Comparison of ENCODE assay signal across 26 cellular contexts in genomic region chr22:48779211-48779643, GRCh38.
"Had no signal": no experiment of that assay in that cellular context is flagged by ENCODE, and none has a peak within 500 bp of the region (broad histone marks: within the 10 kb centered on the region; RNA-seq: fewer than 3 reads in every experiment).

No MANE protein-coding gene starts in this region.

- H3K4me1 Mint-ChIP-seq: activated CD4-positive, alpha-beta memory T cell treated with anti-CD3 and anti-CD28 coated beads, Interleukin-2, amount 10 ng/mL, durations not matched to agents 7 days and 5 days; activated CD4-positive, alpha-beta T cell treated with anti-CD3 and anti-CD28 coated beads, Interleukin-2, amount 10 ng/mL, durations not matched to agents 7 days and 5 days; naive thymus-derived CD8-positive, alpha-beta T cell; T-helper 17 cell had no signal

- H3K4me1 ChIP-seq: gastrocnemius medialis, parathyroid adenoma, spleen, suprapubic skin, tibial artery, upper lobe of right lung had no signal

- ATAC-seq: activated CD4-positive, CD25-positive, alpha-beta regulatory T cell treated with anti-CD3 and anti-CD28 coated beads, Interleukin-2, amount 50 U/mL, for 24 hours; gastrocnemius medialis; left ventricle myocardium superior; naive thymus-derived CD8-positive, alpha-beta T cell; right cardiac atrium; T-helper 17 cell; upper lobe of right lung had no signal

- H3K27ac Mint-ChIP-seq: activated CD4-positive, alpha-beta memory T cell treated with anti-CD3 and anti-CD28 coated beads, Interleukin-2, amount 10 ng/mL, durations not matched to agents 7 days and 5 days; activated CD4-positive, alpha-beta T cell treated with anti-CD3 and anti-CD28 coated beads, Interleukin-2, amount 10 ng/mL, durations not matched to agents 7 days and 5 days; naive thymus-derived CD8-positive, alpha-beta T cell; T-helper 17 cell had no signal

- H3K27me3 Mint-ChIP-seq: activated CD4-positive, alpha-beta memory T cell treated with anti-CD3 and anti-CD28 coated beads, Interleukin-2, amount 10 ng/mL, durations not matched to agents 7 days and 5 days; activated CD4-positive, alpha-beta T cell treated with anti-CD3 and anti-CD28 coated beads, Interleukin-2, amount 10 ng/mL, durations not matched to agents 7 days and 5 days had no signal

- H3K9me3 Mint-ChIP-seq: activated CD4-positive, alpha-beta memory T cell treated with anti-CD3 and anti-CD28 coated beads, Interleukin-2, amount 10 ng/mL, durations not matched to agents 7 days and 5 days had no signal

- H3K4me3 Mint-ChIP-seq: activated CD4-positive, alpha-beta memory T cell treated with anti-CD3 and anti-CD28 coated beads, Interleukin-2, amount 10 ng/mL, durations not matched to agents 7 days and 5 days; activated CD4-positive, alpha-beta T cell treated with anti-CD3 and anti-CD28 coated beads, Interleukin-2, amount 10 ng/mL, durations not matched to agents 7 days and 5 days; naive thymus-derived CD8-positive, alpha-beta T cell; T-helper 17 cell had no signal

- DNase-seq: activated CD4-positive, alpha-beta memory T cell treated with anti-CD3 and anti-CD28 coated beads, Interleukin-2, amount 10 ng/mL, durations not matched to agents 7 days and 5 days; activated CD4-positive, alpha-beta T cell treated with anti-CD3 and anti-CD28 coated beads, Interleukin-2, amount 10 ng/mL, durations not matched to agents 7 days and 5 days; activated gamma-delta T cell treated with Interleukin-2 at 50 U/mL for 16 hours; activated naive CD4-positive, alpha-beta T cell treated with anti-CD3 and anti-CD28 coated beads, Interleukin-2, amount 50 U/mL, for 16 hours; amniotic stem cell; brain microvascular endothelial cell; caudate nucleus; dermis blood vessel endothelial cell; effector CD8-positive, alpha-beta T cell; gastrocnemius medialis; glutamatergic neuron; left ventricle myocardium superior; midbrain; SK-N-SH; spleen; stimulated activated naive CD4-positive, alpha-beta T cell; T-helper 17 cell; T1000; upper lobe of right lung; WERI-Rb-1 had no signal

- H3K4me3 ChIP-seq: gastrocnemius medialis, spleen, suprapubic skin, tibial artery, upper lobe of right lung had no signal

- H3K27ac ChIP-seq: brain microvascular endothelial cell, gastrocnemius medialis, parathyroid adenoma, spleen, suprapubic skin, tibial artery, upper lobe of right lung, WERI-Rb-1 had no signal

- H3K9me3 ChIP-seq: gastrocnemius medialis, SK-N-SH had no signal

- H3K27me3 ChIP-seq: brain microvascular endothelial cell, gastrocnemius medialis, suprapubic skin, upper lobe of right lung had no signal

- H3K36me3 ChIP-seq: brain microvascular endothelial cell, gastrocnemius medialis, spleen, suprapubic skin, tibial artery, upper lobe of right lung, WERI-Rb-1 had no signal
